ENCODE assay signal across 31 cellular contexts in the genomic region with DNA sequence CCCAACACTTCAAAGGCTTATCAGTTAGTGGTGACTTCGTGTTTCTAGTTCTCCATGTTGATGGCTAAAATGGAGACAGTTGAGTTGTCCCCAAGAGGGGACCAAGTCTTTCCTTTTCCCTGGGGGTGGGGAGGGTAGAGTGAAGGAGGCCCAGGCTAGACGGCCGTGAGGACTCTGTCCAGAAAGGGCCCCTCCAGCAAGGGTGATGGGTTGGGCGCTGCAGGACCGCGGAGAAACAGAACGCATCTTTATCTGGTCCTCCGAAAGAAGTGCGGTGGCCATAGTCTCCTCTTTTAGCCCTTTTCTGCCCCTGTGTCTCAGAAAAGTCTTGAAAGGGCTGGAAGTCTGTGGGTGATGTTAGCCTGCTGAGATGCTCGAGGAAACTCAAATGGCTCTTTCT.
"Had no signal": no experiment of that assay in that cellular context is flagged by ENCODE, and none has a peak within 500 bp of the region (broad histone marks: within the 10 kb centered on the region; RNA-seq: fewer than 3 reads in every experiment).

No MANE protein-coding gene starts in this region.

- DNase-seq: colonic mucosa; effector CD8-positive, alpha-beta T cell; endodermal cell; foreskin fibroblast; hypothalamus; immature natural killer cell; islet precursor cell; kidney glomerular epithelial cell; left ventricle myocardium superior; mucosa of descending colon; naive B cell; nucleus accumbens; stimulated activated CD4-positive, alpha-beta T cell treated with anti-CD3 and anti-CD28 coated beads, Interleukin-12 subunit alpha, Interleukin-12 subunit beta, amount 100 ng/mL, for 4 hours; stimulated activated CD4-positive, alpha-beta T cell treated with anti-CD3 and anti-CD28 coated beads, Interleukin-1b, Interleukin-23, amount 100 ng/mL, for 48 hours; stimulated activated CD4-positive, alpha-beta T cell treated with anti-CD3 and anti-CD28 coated beads, Interleukin-4, amount 100 ng/mL, for 1 hour; stimulated activated CD8-positive, alpha-beta memory T cell treated with anti-CD3 and anti-CD28 coated beads, Interleukin-4, amount 100 ng/mL, for 48 hours; stimulated activated naive CD4-positive, alpha-beta T cell treated with Interleukin-2 at 50 U/mL for 16 hours; stomach; thyroid gland; trophoblast cell had no signal

- H3K27ac Mint-ChIP-seq: dendritic cell treated with granulocyte-macrophage colony-stimulating factor and Interleukin-4, amounts not matched to agents 40 ng/mL and 50 ng/mL, for 4 days; immature natural killer cell; memory B cell; natural killer cell treated with Interleukin-12 subunit alpha and Interleukin-12 subunit beta and Interleukin-15 and Interleukin-18, amount 100 ng/mL, for 72 hours had no signal

- H3K27me3 ChIP-seq: colonic mucosa, gastroesophageal sphincter, ovary, right lobe of liver, thyroid gland, vagina had no signal

- H3K9me3 Mint-ChIP-seq: dendritic cell treated with granulocyte-macrophage colony-stimulating factor and Interleukin-4, amounts not matched to agents 40 ng/mL and 50 ng/mL, for 4 days; endodermal cell; immature natural killer cell; memory B cell; natural killer cell treated with Interleukin-12 subunit alpha and Interleukin-12 subunit beta and Interleukin-15 and Interleukin-18, amount 100 ng/mL, for 72 hours had no signal

- H3K36me3 Mint-ChIP-seq: immature natural killer cell; memory B cell; naive B cell; natural killer cell treated with Interleukin-12 subunit alpha and Interleukin-12 subunit beta and Interleukin-15 and Interleukin-18, amount 100 ng/mL, for 72 hours had no signal

- ATAC-seq: esophagus mucosa; gastroesophageal sphincter; left ventricle myocardium superior; mucosa of descending colon; natural killer cell treated with Interleukin-12 subunit alpha and Interleukin-12 subunit beta and Interleukin-15 and Interleukin-18, amount 100 ng/mL, for 72 hours; right lobe of liver had no signal

- H3K36me3 ChIP-seq: colonic mucosa, ovary, right lobe of liver, stomach, thyroid gland, vagina had no signal

- H3K4me3 Mint-ChIP-seq: dendritic cell treated with granulocyte-macrophage colony-stimulating factor and Interleukin-4, amounts not matched to agents 40 ng/mL and 50 ng/mL, for 4 days; endodermal cell; immature natural killer cell; memory B cell; naive B cell; natural killer cell treated with Interleukin-12 subunit alpha and Interleukin-12 subunit beta and Interleukin-15 and Interleukin-18, amount 100 ng/mL, for 72 hours had no signal

- H3K9me3 ChIP-seq: colonic mucosa, gastroesophageal sphincter, mucosa of descending colon, ovary, right lobe of liver, stomach, thyroid gland, vagina had no signal

- H3K4me1 Mint-ChIP-seq: immature natural killer cell, memory B cell, naive B cell had no signal

- H3K27me3 Mint-ChIP-seq: dendritic cell treated with granulocyte-macrophage colony-stimulating factor and Interleukin-4, amounts not matched to agents 40 ng/mL and 50 ng/mL, for 4 days; memory B cell had no signal

- H3K4me1 ChIP-seq: colonic mucosa, right lobe of liver, thyroid gland, vagina had no signal

- H3K4me3 ChIP-seq: colonic mucosa, gastroesophageal sphincter, lung, mucosa of descending colon, ovary, right lobe of liver, smooth muscle cell, stomach, thyroid gland, vagina had no signal

- H3K27ac ChIP-seq: colonic mucosa, epithelial cell of prostate, gastroesophageal sphincter, ovary, right lobe of liver, stomach, thyroid gland, vagina had no signal
